37 cellular contexts compared by ENCODE assay signal in genomic region chr2:158056875-158057274, GRCh38. TPM values are rescaled to one million over a fixed set of nuclear protein-coding genes. Genes with fewer than 3 reads are reported as not detected.
"Had no signal": no experiment of that assay in that cellular context is flagged by ENCODE, and none has a peak within 500 bp of the region (broad histone marks: within the 10 kb centered on the region; RNA-seq: fewer than 3 reads in every experiment).

No MANE protein-coding gene starts in this region.

- H3K27ac ChIP-seq: KMS-11, RWPE1, VCaP had no signal

- DNase-seq: activated B cell treated with CpG ODN at 0.5 μM for 24 hours; activated CD4-positive, alpha-beta memory T cell treated with anti-CD3 and anti-CD28 coated beads, Interleukin-2, amount 10 ng/mL, durations not matched to agents 7 days and 5 days; activated CD4-positive, alpha-beta T cell treated with anti-CD3 and anti-CD28 coated beads for 4 hours; activated CD4-positive, CD25-positive, alpha-beta regulatory T cell treated with anti-CD3 and anti-CD28 coated beads, Interleukin-2, amount 50 U/mL, for 72 hours; activated CD8-positive, alpha-beta memory T cell treated with anti-CD3 and anti-CD28 coated beads for 24 hours; activated CD8-positive, alpha-beta memory T cell treated with anti-CD3 and anti-CD28 coated beads, Interleukin-2, amount 10 ng/mL, durations not matched to agents 7 days and 5 days; activated CD8-positive, alpha-beta memory T cell treated with anti-CD3 and anti-CD28 coated beads, Interleukin-2, amount 50 U/mL, for 48 hours; activated effector memory CD4-positive, alpha-beta T cell treated with Interleukin-2 at 50 U/mL for 16 hours; activated naive CD4-positive, alpha-beta T cell treated with anti-CD3 and anti-CD28 coated beads, Interleukin-2, amount 10 ng/mL, durations not matched to agents 7 days and 5 days; activated naive CD8-positive, alpha-beta T cell treated with anti-CD3 and anti-CD28 coated beads, Interleukin-2, amount 50 U/mL, for 24 hours; activated T-cell treated with anti-CD3 and anti-CD28 coated beads, Interleukin-2, amount 50 U/mL, for 48 hours; amniotic stem cell; aorta; MM.1S; MV-4-11; NCI-H1092; NCI-H1436 treated with DMSO at 0.1 percent for 48 hours; NCI-H1694 treated with DMSO at 0.1 percent for 48 hours; NCI-H2029; NCI-H510A; NCI-H526; NCI-H748 treated with DMSO at 0.1 percent for 48 hours; NK-92 treated with Interleukin-12 subunit alpha and Interleukin-12 subunit beta, amount 100 ng/mL, for 24 hours; PC-3; SIG-M5; SW 1271; T-helper 1 cell; T-helper 2 cell; T-helper 9 cell had no signal

- ATAC-seq: activated CD8-positive, alpha-beta memory T cell treated with anti-CD3 and anti-CD28 coated beads, Interleukin-2, amount 10 ng/mL, durations not matched to agents 7 days and 5 days; activated naive CD8-positive, alpha-beta T cell treated with anti-CD3 and anti-CD28 coated beads, Interleukin-2, amount 50 U/mL, for 24 hours; PC-3; Right ventricle myocardium inferior; SK-N-SH treated with all-trans-retinoic acid at 6 μM for 48 hours had no signal

RNA-seq across cellular contexts. Expression of gene UPP2, which starts 44.8 kb away (rescaled TPM):
- total RNA-seq: activated B cell treated with CpG ODN at 0.5 μM for 24 hours; activated CD4-positive, alpha-beta memory T cell treated with anti-CD3 and anti-CD28 coated beads, Interleukin-2, amount 10 ng/mL, durations not matched to agents 7 days and 5 days; activated CD8-positive, alpha-beta memory T cell treated with anti-CD3 and anti-CD28 coated beads, Interleukin-2, amount 10 ng/mL, durations not matched to agents 7 days and 5 days; aorta; cardiac septum; LHCN-M2; PC-3; Right ventricle myocardium inferior; SK-MEL-5 had no signal
